ENCODE assay signal across 8 cellular contexts in genomic region chrX:47958943-47959342, GRCh38. TPM values are rescaled to one million over a fixed set of nuclear protein-coding genes. Genes with fewer than 3 reads are reported as not detected.
A peak's percentile ranks its signal among the peaks of the same experiment; 100 is the strongest.
DNase-seq lines count a peak whose midpoint lies in the region; ATAC-seq and TF ChIP-seq lines count a peak whose summit lies in the region.

No MANE protein-coding gene starts in this region.

- peak; percentile 21 for DNase-seq in GM13977 (ENCODE audit: low spot score)
- no peak for DNase-seq in foreskin keratinocyte
- no peak for DNase-seq in nephron progenitor cell
- DNase-seq in islet precursor cell, result no peak

- H3K27me3 Mint-ChIP-seq in nephron progenitor cell (ENCODE audit: low read depth, poor library complexity), result no peaks in the 10 kb centered on the region

- no peaks in the 10 kb centered on the region for H3K4me1 ChIP-seq in foreskin keratinocyte

- no peak overlapping the region for H3K4me3 Mint-ChIP-seq in nephron progenitor cell

- H3K9me3 Mint-ChIP-seq in nephron progenitor cell, result peaks cover 61% of the 10 kb centered on the region

- ATAC-seq in SK-N-SH treated with all-trans-retinoic acid at 6 μM for 48 hours, result peak; percentile 78; the same call in 2 of the 3 replicates
- ATAC-seq in foreskin keratinocyte, result no peak
- no peak for ATAC-seq in GM21367 (IDR thresholded peaks at IDR 0.05; ENCODE audit: unreplicated experiment)
- no peak for ATAC-seq in HG02588 (IDR thresholded peaks at IDR 0.05; ENCODE audit: unreplicated experiment)

- H3K27me3 ChIP-seq in foreskin keratinocyte, result no peaks in the 10 kb centered on the region

- in situ Hi-C loops in GM13977 (cut with MboI; ENCODE audit: low pct_unique_long_range_greater_than_20kb, low sequenced_read_pairs, unreplicated experiment), result no loop called here

- no peak overlapping the region for H3K27ac Mint-ChIP-seq in nephron progenitor cell

- H3K27ac ChIP-seq in C4-2B (no peak overlapping the region), foreskin keratinocyte (no peak overlapping the region)

- TF ChIP-seq CTCF in C4-2B (conservative IDR thresholded peaks at IDR 0.05) (peak; percentile 15; the same call in 1 of the 2 replicates), GM13977 (IDR thresholded peaks at IDR 0.05; ENCODE audit: extremely low read depth, insufficient read depth, missing control alignments) (no peak), foreskin keratinocyte (conservative IDR thresholded peaks at IDR 0.05) (peak; percentile 11), nephron progenitor cell (IDR thresholded peaks at IDR 0.05) (no peak)

- H3K36me3 Mint-ChIP-seq in nephron progenitor cell (ENCODE audit: low read depth), result no peaks in the 10 kb centered on the region

- H3K4me1 Mint-ChIP-seq in nephron progenitor cell, result no peaks in the 10 kb centered on the region

TF ChIP-seq in SK-N-SH treated with all-trans-retinoic acid at 6 μM for 48 hours, 23 proteins besides CTCF, POLR2A, EP300 and RAD21:
- TF ChIP-seq, protein P1, sequence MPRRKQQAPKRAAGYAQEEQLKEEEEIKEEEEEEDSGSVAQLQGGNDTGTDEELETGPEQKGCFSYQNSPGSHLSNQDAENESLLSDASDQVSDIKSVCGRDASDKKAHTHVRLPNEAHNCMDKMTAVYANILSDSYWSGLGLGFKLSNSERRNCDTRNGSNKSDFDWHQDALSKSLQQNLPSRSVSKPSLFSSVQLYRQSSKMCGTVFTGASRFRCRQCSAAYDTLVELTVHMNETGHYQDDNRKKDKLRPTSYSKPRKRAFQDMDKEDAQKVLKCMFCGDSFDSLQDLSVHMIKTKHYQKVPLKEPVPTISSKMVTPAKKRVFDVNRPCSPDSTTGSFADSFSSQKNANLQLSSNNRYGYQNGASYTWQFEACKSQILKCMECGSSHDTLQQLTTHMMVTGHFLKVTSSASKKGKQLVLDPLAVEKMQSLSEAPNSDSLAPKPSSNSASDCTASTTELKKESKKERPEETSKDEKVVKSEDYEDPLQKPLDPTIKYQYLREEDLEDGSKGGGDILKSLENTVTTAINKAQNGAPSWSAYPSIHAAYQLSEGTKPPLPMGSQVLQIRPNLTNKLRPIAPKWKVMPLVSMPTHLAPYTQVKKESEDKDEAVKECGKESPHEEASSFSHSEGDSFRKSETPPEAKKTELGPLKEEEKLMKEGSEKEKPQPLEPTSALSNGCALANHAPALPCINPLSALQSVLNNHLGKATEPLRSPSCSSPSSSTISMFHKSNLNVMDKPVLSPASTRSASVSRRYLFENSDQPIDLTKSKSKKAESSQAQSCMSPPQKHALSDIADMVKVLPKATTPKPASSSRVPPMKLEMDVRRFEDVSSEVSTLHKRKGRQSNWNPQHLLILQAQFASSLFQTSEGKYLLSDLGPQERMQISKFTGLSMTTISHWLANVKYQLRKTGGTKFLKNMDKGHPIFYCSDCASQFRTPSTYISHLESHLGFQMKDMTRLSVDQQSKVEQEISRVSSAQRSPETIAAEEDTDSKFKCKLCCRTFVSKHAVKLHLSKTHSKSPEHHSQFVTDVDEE (CRISPR knock-in tag; IDR thresholded peaks at IDR 0.05), result no peak
TF ChIP-seq in SK-N-SH treated with all-trans-retinoic acid at 6 μM for 48 hours: peak in this region for 0.

RNA-seq across cellular contexts. Expression of gene ZNF182, which starts 44.8 kb away (rescaled TPM):
- total RNA-seq in foreskin keratinocyte, result 3.4 and 3.7 TPM in 2 replicates
- 1.1 and 1.3 TPM in 2 replicates for polyA plus RNA-seq in foreskin keratinocyte

RNA-seq across cellular contexts. Expression of gene SPACA5, which starts 47.8 kb away (rescaled TPM):
- not detected in 2 replicates for total RNA-seq in foreskin keratinocyte
- polyA plus RNA-seq in foreskin keratinocyte, result not detected in 2 replicates

Comparison
In these comparisons a context has a peak if more than half of its experiments do, and no peak if none do; other contexts are left out.
1. CTCF ChIP-seq: peak in C4-2B (single experiment) and foreskin keratinocyte (single experiment); none in GM13977 (single experiment) and nephron progenitor cell (single experiment).